ENCODE assay signal across 19 cellular contexts in the genomic region with DNA sequence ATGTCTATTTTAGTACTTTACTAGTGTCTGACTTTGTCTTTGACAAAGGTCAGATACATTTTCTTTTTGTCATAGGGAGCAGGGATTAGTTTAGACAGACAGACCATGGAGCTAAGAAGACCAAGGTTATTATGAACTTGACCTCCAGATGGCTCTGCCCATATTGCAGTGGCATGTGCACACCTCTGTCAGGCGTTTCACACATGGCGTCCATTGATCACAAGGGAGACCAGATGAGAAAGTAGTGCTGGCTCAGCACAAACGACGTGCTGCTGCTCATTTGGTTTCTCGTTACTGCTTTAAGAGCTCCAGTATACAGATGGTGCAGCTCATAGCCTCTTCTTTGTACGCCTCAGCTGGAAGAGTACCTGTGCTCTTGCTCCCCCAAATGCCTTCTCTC. TPM values are rescaled to one million over a fixed set of nuclear protein-coding genes. Genes with fewer than 3 reads are reported as not detected.
DNase-seq lines count a peak whose midpoint lies in the region; ATAC-seq, FAIRE-seq and TF ChIP-seq lines count a peak whose summit lies in the region.
"Had no signal": no experiment of that assay in that cellular context is flagged by ENCODE, and none has a peak within 500 bp of the region (broad histone marks: within the 10 kb centered on the region; RNA-seq: fewer than 3 reads in every experiment).

No MANE protein-coding gene starts in this region.

- H3K27ac ChIP-seq in MM.1S (ENCODE audit: low read length) (no peak overlapping the region), K562 (ENCODE audit: extremely low read depth, low read depth, low read length) (no peak overlapping the region), iPS-20b (ENCODE audit: low read length) (no peak overlapping the region)
- H3K27ac ChIP-seq: SK-N-MC had no signal

- H3K27me3 Mint-ChIP-seq in activated CD8-positive, alpha-beta memory T cell treated with anti-CD3 and anti-CD28 coated beads, Interleukin-2, amount 10 ng/mL, durations not matched to agents 7 days and 5 days, result no peaks in the 10 kb centered on the region
- H3K27me3 Mint-ChIP-seq: T-cell had no signal

- no peaks in the 10 kb centered on the region for H3K9me2 ChIP-seq in MM.1S (replicated peaks; ENCODE audit: insufficient read depth, low read length)

- H3K9me3 ChIP-seq in MM.1S (replicated peaks; ENCODE audit: insufficient read depth, low read length) (no peaks in the 10 kb centered on the region), K562 (replicated peaks; ENCODE audit: control insufficient read depth, insufficient read depth, low read depth, low read length) (no peaks in the 10 kb centered on the region), iPS-20b (ENCODE audit: insufficient read depth, low read depth, low read length) (no peaks in the 10 kb centered on the region)

- in situ Hi-C loops in K562 (cut with MboI), result no loop called here

- H3K36me3 Mint-ChIP-seq in activated CD8-positive, alpha-beta memory T cell treated with anti-CD3 and anti-CD28 coated beads, Interleukin-2, amount 10 ng/mL, durations not matched to agents 7 days and 5 days, result no peaks in the 10 kb centered on the region
- H3K36me3 Mint-ChIP-seq: T-cell had no signal

- no peak for TF ChIP-seq POLR2A in K562 (conservative IDR thresholded peaks at IDR 0.05)

- H3K9ac ChIP-seq in MM.1S (ENCODE audit: low read length) (no peak overlapping the region), K562 (ENCODE audit: insufficient read depth in 1 of 2, low read depth in 2 of 2, low read length in 2 of 2) (no peak overlapping the region), iPS-20b (ENCODE audit: low read depth, low read length) (no peak overlapping the region)

- no peak for ATAC-seq in K562
- ATAC-seq in activated CD8-positive, alpha-beta memory T cell treated with anti-CD3 and anti-CD28 coated beads, Interleukin-2, amount 10 ng/mL, durations not matched to agents 7 days and 5 days, result no peak
- ATAC-seq: HCT116, T-cell had no signal

- no peak for TF ChIP-seq RAD21 in K562 (CRISPR knock-in tag; conservative IDR thresholded peaks at IDR 0.05 in 1 of 2, IDR thresholded peaks at IDR 0.05 in 1 of 2)

- BruUV-seq in K562 (replicated peaks; lab: Mats Ljungman, UMichigan), result no TSS peak

- no peak for TF ChIP-seq EP300 in K562 (IDR thresholded peaks at IDR 0.05; ENCODE audit: low read length)

- H3K9me3 Mint-ChIP-seq in activated CD8-positive, alpha-beta memory T cell treated with anti-CD3 and anti-CD28 coated beads, Interleukin-2, amount 10 ng/mL, durations not matched to agents 7 days and 5 days (ENCODE audit: low read depth), result no peaks in the 10 kb centered on the region
- H3K9me3 Mint-ChIP-seq: T-cell had no signal

- peak; percentile 18 for DNase-seq in ELF-1 (ENCODE audit: low read depth, low spot score)
- DNase-seq in MM.1S, result no peak
- no peak for DNase-seq in K562 (ENCODE audit: extremely low read depth in 1 of 4, low spot score in 3 of 4)
- DNase-seq in occipital lobe (lab: John Stamatoyannopoulos, UW), result no peak
- no peak for DNase-seq in DMS79 treated with DMSO at 0.1 percent for 48 hours (lab: John Stamatoyannopoulos, UW)
- DNase-seq in activated CD8-positive, alpha-beta memory T cell treated with anti-CD3 and anti-CD28 coated beads, Interleukin-2, amount 10 ng/mL, durations not matched to agents 7 days and 5 days, result no peak
- DNase-seq: C1 segment of cervical spinal cord; CD8-positive, alpha-beta memory T cell; DMS79; NCI-H1436; NCI-H2029; NCI-H446; NCI-H526 treated with DMSO at 0.1 percent for 48 hours; Right ventricle myocardium superior; T-cell had no signal

- CTCF ChIA-PET in K562 (lab: Yijun Ruan, JAX; ENCODE audit: low intra/inter-chr PET ratio), result no interaction called here
- CTCF ChIA-PET in activated CD8-positive, alpha-beta memory T cell treated with anti-CD3 and anti-CD28 coated beads, Interleukin-2, amount 10 ng/mL, durations not matched to agents 7 days and 5 days (lab: Charles Lee), result no interaction called here

- no peak for FAIRE-seq in K562 (lab: Jason Lieb, UNC)
- FAIRE-seq: RCC 7860 had no signal

- TF ChIP-seq CTCF in MM.1S (IDR thresholded peaks at IDR 0.05; ENCODE audit: low read length), result peak; percentile 17
- TF ChIP-seq CTCF in K562 (IDR thresholded peaks at IDR 0.05 in 2 of 3, conservative IDR thresholded peaks at IDR 0.05 in 1 of 3; ENCODE audit: insufficient read depth in 2 of 3, low read depth in 1 of 3, low read length in 3 of 3), result peak in 1 of 3 experiments; percentile 11; a peak in 1 of 6 replicates

- H3K4me1 Mint-ChIP-seq in activated CD8-positive, alpha-beta memory T cell treated with anti-CD3 and anti-CD28 coated beads, Interleukin-2, amount 10 ng/mL, durations not matched to agents 7 days and 5 days, result peaks cover 13% of the 10 kb centered on the region

- intact Hi-C loops in K562 (cut with micrococcal nuclease), result no loop called here

- H3K27ac Mint-ChIP-seq in activated CD8-positive, alpha-beta memory T cell treated with anti-CD3 and anti-CD28 coated beads, Interleukin-2, amount 10 ng/mL, durations not matched to agents 7 days and 5 days, result no peak overlapping the region
- H3K27ac Mint-ChIP-seq: CD8-positive, alpha-beta memory T cell; T-cell had no signal

- H3F3A ChIP-seq in MM.1S (ENCODE audit: insufficient read depth, low read length), result no peaks in the 10 kb centered on the region

- no peak overlapping the region for H3K4me3 Mint-ChIP-seq in activated CD8-positive, alpha-beta memory T cell treated with anti-CD3 and anti-CD28 coated beads, Interleukin-2, amount 10 ng/mL, durations not matched to agents 7 days and 5 days
- H3K4me3 Mint-ChIP-seq: CD8-positive, alpha-beta memory T cell; T-cell had no signal

- H4K20me1 ChIP-seq in MM.1S (ENCODE audit: insufficient read depth, low read length) (no peaks in the 10 kb centered on the region), K562 (replicated peaks; ENCODE audit: control insufficient read depth, insufficient read depth, low read length) (no peaks in the 10 kb centered on the region)

- H3K4me3 ChIP-seq in MM.1S (ENCODE audit: low read length) (no peak overlapping the region), K562 (no peak overlapping the region), iPS-20b (ENCODE audit: low read length) (peak overlapping the region; percentile 40)
- H3K4me3 ChIP-seq: SK-N-MC had no signal

- H3K4me1 ChIP-seq in MM.1S (ENCODE audit: low read length) (peaks cover 16% of the 10 kb centered on the region; the same call in 1 of the 2 replicates), K562 (replicated peaks in 1 of 2; ENCODE audit: control insufficient read depth in 2 of 2, insufficient read depth in 2 of 2, low read length in 2 of 2) (no peaks in the 10 kb centered on the region), iPS-20b (ENCODE audit: insufficient read depth, low read length) (peaks cover 28% of the 10 kb centered on the region; the same call in 1 of the 2 replicates)

- H2AFZ ChIP-seq in MM.1S (ENCODE audit: low read length), result no peak overlapping the region
- peak overlapping the region; percentile 53; the same call in 1 of the 2 replicates for H2AFZ ChIP-seq in K562 (ENCODE audit: low read depth, low read length)

- POLR2A ChIA-PET in K562 (lab: Yijun Ruan, JAX), result no interaction called here

- H3K9me1 ChIP-seq in K562 (ENCODE audit: control insufficient read depth, insufficient read depth, low read length), result no peaks in the 10 kb centered on the region

- H3K27me3 ChIP-seq in MM.1S (replicated peaks; ENCODE audit: insufficient read depth, low read length), result no peaks in the 10 kb centered on the region
- 0 out of 5 replicates have a peak, but pooled peaks cover 0 to 10% of the 10 kb centered on the region in 2 experiments for H3K27me3 ChIP-seq in K562 (ENCODE audit: control insufficient read depth in 2 of 2, insufficient read depth in 2 of 2, low read length in 2 of 2)
- peaks cover 80% of the 10 kb centered on the region for H3K27me3 ChIP-seq in iPS-20b (ENCODE audit: insufficient read depth, low read length)

- H3K4me2 ChIP-seq in MM.1S (ENCODE audit: low read depth, low read length) (no peak overlapping the region), K562 (ENCODE audit: insufficient read depth, low read length) (no peak overlapping the region; the same call in 1 of the 2 replicates)

- H3K79me2 ChIP-seq in MM.1S (ENCODE audit: low read length), result no peaks in the 10 kb centered on the region
- no peaks in the 10 kb centered on the region for H3K79me2 ChIP-seq in K562 (ENCODE audit: control insufficient read depth, insufficient read depth, low read length)

- H3K36me3 ChIP-seq in MM.1S (replicated peaks; ENCODE audit: insufficient read depth, low read length), result no peaks in the 10 kb centered on the region
- no peaks in the 10 kb centered on the region for H3K36me3 ChIP-seq in K562 (ENCODE audit: control insufficient read depth, insufficient read depth, low read length)
- no peaks in the 10 kb centered on the region for H3K36me3 ChIP-seq in iPS-20b (ENCODE audit: insufficient read depth, low read depth, low read length)

- 11% methylated on average over 6 of the region's 6 CpGs for WGBS in K562 (ENCODE audit: insufficient coverage, low coverage, missing lambda C conversion rate)

TF ChIP-seq in K562, 482 proteins besides CTCF, POLR2A, EP300 and RAD21 (continues in another document):
- no peak for TF ChIP-seq ESRRB (CRISPR knock-in tag; IDR thresholded peaks at IDR 0.05; ENCODE audit: borderline replicate concordance)
- TF ChIP-seq MAFF (IDR thresholded peaks at IDR 0.05; ENCODE audit: low read length), result peak; percentile 27; the same call in 1 of the 2 replicates

RNA-seq across cellular contexts. Expression of gene HPSE, which starts 56.3 kb away (rescaled TPM):
- total RNA-seq in K562 (2011; cell fraction: chromatin; rRNA removed; ENCODE audit: low replicate concordance), result 0.46 TPM in 1 of 2 replicates, not detected in the other
- 0.26 and 0.33 TPM in 2 replicates for total RNA-seq in K562 (2011; cell fraction: nucleolus; rRNA removed)
- 0.15 and 0.61 TPM in 2 replicates for total RNA-seq in K562 (2011; cell fraction: nucleoplasm; rRNA removed)
- total RNA-seq in K562 (2014; rRNA removed) (0.04 and 0.14 TPM in 2 replicates), K562 (2014; rRNA removed; fragmentation: Illumina TruSeq; extraction: Trizol) (0.15 and 0.26 TPM in 2 replicates), K562 (2015; rRNA removed; fragmentation: Illumina TruSeq; extraction: Trizol) (0.15 TPM in 1 of 2 replicates, not detected in the other), K562 (2021) (0.20 and 0.22 TPM in 2 replicates), occipital lobe (1.6 TPM)
- polyA plus RNA-seq in K562 (2011; rRNA removed) (0.14 and 0.42 TPM in 2 replicates), K562 (2014; fragmentation: Illumina TruSeq; extraction: Trizol) (0.06 and 0.08 TPM in 2 replicates), K562 (2014; fragmentation: Nextera tagmentation; extraction: Ambion mirVana) (under 1 TPM; 0.01 to 0.04 TPM), K562 (2014; rRNA removed) (0.29 TPM in 1 of 2 replicates, not detected in the other)
- 0.07 and 0.12 TPM in 2 replicates for polyA plus RNA-seq in K562 (2011; cell fraction: cytosol; rRNA removed)
- 0.15 and 0.31 TPM in 2 replicates for polyA plus RNA-seq in K562 (2011; cell fraction: nucleus; rRNA removed)
- 0.05 and 0.29 TPM in 2 replicates for polyA plus RNA-seq in K562 (2012)
- polyA minus RNA-seq in K562 (2011; rRNA and poly(A)+ RNA removed), result 0.27 and 0.81 TPM in 2 replicates
- 0.57 TPM in 1 of 2 replicates, not detected in the other for polyA minus RNA-seq in K562 (2011; cell fraction: cytosol; rRNA and poly(A)+ RNA removed)
- under 0.01 and 0.11 TPM in 2 replicates for polyA minus RNA-seq in K562 (2011; cell fraction: nucleus; rRNA and poly(A)+ RNA removed)
- 10 to 100 TPM; 18.4 to 19.6 TPM for total RNA-seq in activated CD8-positive, alpha-beta memory T cell treated with anti-CD3 and anti-CD28 coated beads, Interleukin-2, amount 10 ng/mL, durations not matched to agents 7 days and 5 days
